In the genomic region with DNA sequence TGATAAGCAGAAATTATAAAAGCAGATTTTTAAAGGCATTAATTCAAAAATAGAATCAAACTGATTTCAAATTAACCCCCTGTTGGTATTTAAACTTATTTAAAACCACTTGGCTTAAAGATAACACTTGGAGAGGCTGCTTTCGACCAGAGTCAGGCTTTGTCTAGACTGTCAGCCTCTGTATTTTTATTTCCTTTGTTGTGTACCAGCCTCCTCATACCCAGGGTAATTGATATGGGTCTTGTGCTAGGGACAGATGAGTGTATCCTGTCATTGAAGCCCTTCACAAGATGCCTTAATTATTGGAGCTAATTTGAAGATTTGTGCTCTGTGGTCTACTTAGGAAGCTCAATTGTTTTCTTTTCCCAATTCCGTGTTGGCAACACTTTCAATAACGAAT, we compare ENCODE assay signal across 14 cellular contexts.
"Had no signal": no experiment of that assay in that cellular context is flagged by ENCODE, and none has a peak within 500 bp of the region (broad histone marks: within the 10 kb centered on the region; RNA-seq: fewer than 3 reads in every experiment).

No MANE protein-coding gene starts in this region.

- ATAC-seq: activated CD8-positive, alpha-beta T cell treated with anti-CD3 and anti-CD28 coated beads for 36 hours; activated T-cell treated with anti-CD3 and anti-CD28 coated beads, Interleukin-2, amount 50 U/mL, for 4 hours; stimulated activated naive B cell treated with anti-CD40 and anti-IgM and Interleukin-4, amounts not matched to agents 10 μg/mL and 1 μg/mL and 100 μg/mL, for 72 hours; WTC11 had no signal

- H3K27me3 ChIP-seq: cardiac muscle cell had no signal

- H3K4me3 ChIP-seq: cardiac muscle cell, lung had no signal

- H3K36me3 ChIP-seq: cardiac muscle cell had no signal

- DNase-seq: activated CD4-positive, alpha-beta T cell treated with anti-CD3 and anti-CD28 coated beads for 48 hours; activated CD8-positive, alpha-beta T cell treated with anti-CD3 and anti-CD28 coated beads for 36 hours; activated effector memory CD4-positive, alpha-beta T cell treated with Interleukin-2 at 50 U/mL for 16 hours; activated naive CD4-positive, alpha-beta T cell treated with anti-CD3 and anti-CD28 coated beads, Interleukin-2, amount 50 U/mL, for 16 hours; activated T-cell treated with anti-CD3 and anti-CD28 coated beads, Interleukin-2, amount 50 U/mL, for 4 hours; foreskin fibroblast; immature natural killer cell; naive B cell; stimulated activated CD4-positive, alpha-beta T cell treated with anti-CD3 and anti-CD28 coated beads, Interleukin-4, amount 100 ng/mL, for 1 hour; stimulated activated naive B cell treated with anti-CD40 and anti-IgM and Interleukin-4, amounts not matched to agents 10 μg/mL and 1 μg/mL and 100 μg/mL, for 72 hours; trophoblast cell had no signal
